In genomic region chr5:78972654-78973428, GRCh38 we compare ENCODE assay signal across 11 cellular contexts. TPM values are rescaled to one million over a fixed set of nuclear protein-coding genes. Genes with fewer than 3 reads are reported as not detected.
DNase-seq lines count a peak whose midpoint lies in the region; ATAC-seq and TF ChIP-seq lines count a peak whose summit lies in the region.
"Had no signal": no experiment of that assay in that cellular context is flagged by ENCODE, and none has a peak within 500 bp of the region (broad histone marks: within the 10 kb centered on the region; RNA-seq: fewer than 3 reads in every experiment).

No MANE protein-coding gene starts in this region.

- intact Hi-C loops in A673 (cut with micrococcal nuclease; ENCODE audit: unreplicated experiment): no loop called here

- H3K27me3 Mint-ChIP-seq in mesothelial cell of epicardium (ENCODE audit: low read depth): no peaks in the 10 kb centered on the region

- no peaks in the 10 kb centered on the region for H3K9me3 Mint-ChIP-seq in mesothelial cell of epicardium

- ATAC-seq in GM19035 (IDR thresholded peaks at IDR 0.05; ENCODE audit: unreplicated experiment) (no peak), GM21528 (IDR thresholded peaks at IDR 0.05; ENCODE audit: low FRiP score, unreplicated experiment) (no peak), HG02571 (IDR thresholded peaks at IDR 0.05; ENCODE audit: unreplicated experiment) (no peak), GM21423 (IDR thresholded peaks at IDR 0.05; ENCODE audit: unreplicated experiment) (no peak)

- H3K4me3 ChIP-seq in A673 (ENCODE audit: low read depth, low read length, poor library complexity, severe bottlenecking): no peak overlapping the region
- H3K4me3 ChIP-seq: BLaER1 treated with 17β-estradiol and CSF1 and Interleukin-3, amounts not matched to agents 10 nM and 100 nM had no signal

- H3K27me3 ChIP-seq in A673 (replicated peaks; ENCODE audit: insufficient read depth, low read depth, low read length, poor library complexity): no peaks in the 10 kb centered on the region
- H3K27me3 ChIP-seq: BLaER1 treated with 17β-estradiol and CSF1 and Interleukin-3, amounts not matched to agents 10 nM and 100 nM had no signal

- POLR2A ChIA-PET in A673 (lab: Charles Lee; ENCODE audit: low non-redundant PET): no interaction called here

- H3K27ac ChIP-seq in A673 (ENCODE audit: low read depth, low read length, poor library complexity, severe bottlenecking): no peak overlapping the region
- H3K27ac ChIP-seq: BLaER1 treated with 17β-estradiol and CSF1 and Interleukin-3, amounts not matched to agents 10 nM and 100 nM had no signal

- peak; percentile 33 for DNase-seq in A673 (ENCODE audit: low spot score)
- DNase-seq in NCI-H1694 treated with DMSO at 0.1 percent for 48 hours (lab: John Stamatoyannopoulos, UW): peak; percentile 84
- DNase-seq in dermis blood vessel endothelial cell: peak; percentile 90
- peak; percentile 34 to 61 for DNase-seq in mesothelial cell of epicardium (ENCODE audit: low spot score in 2 of 2, unreplicated experiment in 2 of 2)
- DNase-seq: NCI-H526; stimulated activated naive CD4-positive, alpha-beta T cell had no signal

- no peaks in the 10 kb centered on the region for H3K36me3 Mint-ChIP-seq in mesothelial cell of epicardium

- H3K4me1 ChIP-seq in A673 (ENCODE audit: insufficient read depth, low read length, poor library complexity, severe bottlenecking): peaks cover 13% of the 10 kb centered on the region

- CTCF ChIA-PET in A673 (lab: Charles Lee): no interaction called here

- no peak overlapping the region for H3K4me3 Mint-ChIP-seq in mesothelial cell of epicardium

- H3K36me3 ChIP-seq in A673 (ENCODE audit: insufficient read depth, low read length, poor library complexity, severe bottlenecking): no peaks in the 10 kb centered on the region

- no peaks in the 10 kb centered on the region for H3K9me3 ChIP-seq in A673 (ENCODE audit: low read depth, low read length, poor library complexity, severe bottlenecking)

- no TSS peak for BruUV-seq in A673 (replicated peaks; lab: Mats Ljungman, UMichigan)

- peaks cover 42% of the 10 kb centered on the region for H3K4me1 Mint-ChIP-seq in mesothelial cell of epicardium

- H3K27ac Mint-ChIP-seq in mesothelial cell of epicardium: peak overlapping the region; percentile 85

- TF ChIP-seq CTCF in A673 (conservative IDR thresholded peaks at IDR 0.05; ENCODE audit: low read depth, low read length): no peak
- TF ChIP-seq CTCF in mesothelial cell of epicardium (IDR thresholded peaks at IDR 0.05; ENCODE audit: unreplicated experiment): no peak

RNA-seq across cellular contexts. Expression of gene ARSB, which starts 12.3 kb away (rescaled TPM):
- total RNA-seq in A673 (2021) (16.8 and 17.7 TPM in 2 replicates), dermis blood vessel endothelial cell (15.7 and 17.9 TPM in 2 replicates), mesothelial cell of epicardium (21.4 to 23.4 TPM (median 22.5 TPM) in 3 replicates)

Comparison
In these comparisons a context has a peak if more than half of its experiments do, and no peak if none do; other contexts are left out.
1. DNase-seq: peak in every context shown above with its lines; median percentile 90 in dermis blood vessel endothelial cell; 84 in NCI-H1694 treated with DMSO at 0.1 percent for 48 hours; 48 in mesothelial cell of epicardium; 33 in A673.